22 cellular contexts compared by ENCODE assay signal in the genomic region with DNA sequence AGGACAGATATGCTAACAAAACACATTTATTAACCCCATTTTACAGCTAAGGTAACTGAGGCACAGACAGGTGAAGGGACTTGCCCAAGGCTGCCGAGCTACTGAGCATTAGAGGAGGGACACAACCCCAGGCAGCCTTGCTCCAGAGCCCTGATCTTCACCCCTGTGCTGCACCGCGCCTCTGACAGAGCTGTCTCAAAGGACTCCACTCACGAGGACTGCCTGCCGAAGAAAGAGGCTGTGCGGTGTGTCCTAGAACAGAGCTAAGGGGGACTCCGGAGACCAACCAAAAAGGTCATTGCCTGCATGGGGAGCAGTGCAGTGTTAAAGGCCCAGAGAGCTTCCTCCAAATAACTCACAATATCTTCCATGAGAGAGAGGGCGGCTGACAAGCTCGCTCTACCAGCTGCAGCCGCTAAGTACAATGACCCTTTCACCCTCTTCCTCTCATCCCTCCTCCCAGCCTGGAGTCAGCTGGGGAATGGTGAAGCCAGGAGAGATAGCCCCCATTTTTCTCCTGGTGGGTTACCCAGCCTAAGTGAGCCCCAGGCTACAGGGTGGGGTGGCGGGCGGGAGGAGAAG.
DNase-seq lines count a peak whose midpoint lies in the region; ATAC-seq and TF ChIP-seq lines count a peak whose summit lies in the region.
"Had no signal": no experiment of that assay in that cellular context is flagged by ENCODE, and none has a peak within 500 bp of the region (broad histone marks: within the 10 kb centered on the region; RNA-seq: fewer than 3 reads in every experiment).

No MANE protein-coding gene starts in this region.

- no peaks in the 10 kb centered on the region for H3K4me1 ChIP-seq in tibial artery
- H3K4me1 ChIP-seq: A549 had no signal

- TF ChIP-seq CTCF in neural crest cell (conservative IDR thresholded peaks at IDR 0.05), result no peak
- TF ChIP-seq CTCF in tibial artery (IDR thresholded peaks at IDR 0.05), result no peak

- no peak overlapping the region for H3K4me3 Mint-ChIP-seq in neural crest cell
- H3K4me3 Mint-ChIP-seq in naive thymus-derived CD8-positive, alpha-beta T cell, result no peak overlapping the region
- H3K4me3 Mint-ChIP-seq: CD4-positive, alpha-beta memory T cell; IgD-negative memory B cell had no signal

- DNase-seq in head of caudate nucleus (peak in 38 of 42 donors; percentile 35 to 83 (median 68)), neural crest cell (ENCODE audit: low read depth, low spot score) (no peak), superior temporal gyrus (ENCODE audit: extremely low spot score) (peak; percentile 87), tibial artery (no peak)
- DNase-seq in naive thymus-derived CD8-positive, alpha-beta T cell, result no peak
- DNase-seq: BE2C; CD4-positive, alpha-beta memory T cell; DND-41; GOT3; HCEC 1CT; NCI-H1105 treated with DMSO at 0.1 percent for 48 hours; NCI-H226; NCI-H524; NCI-H774; NK-92 treated with Interleukin-12 subunit alpha and Interleukin-12 subunit beta, amount 100 ng/mL, for 24 hours; SIG-M5 had no signal

- H3K4me1 Mint-ChIP-seq in neural crest cell, result peaks cover 53% of the 10 kb centered on the region
- peaks cover 0 to 9% (median 4%) of the 10 kb centered on the region in 4 donors for H3K4me1 Mint-ChIP-seq in naive thymus-derived CD8-positive, alpha-beta T cell
- H3K4me1 Mint-ChIP-seq: IgD-negative memory B cell had no signal

- no peaks in the 10 kb centered on the region for H3K9me3 ChIP-seq in tibial artery
- H3K9me3 ChIP-seq: A549, BE2C had no signal

- H3K27ac ChIP-seq in angular gyrus (ENCODE audit: low read depth, low read length) (peak overlapping the region; percentile 97), tibial artery (no peak overlapping the region)
- H3K27ac ChIP-seq: A549 had no signal

- H3K9me3 Mint-ChIP-seq in neural crest cell, result no peaks in the 10 kb centered on the region
- no peaks in the 10 kb centered on the region for H3K9me3 Mint-ChIP-seq in naive thymus-derived CD8-positive, alpha-beta T cell
- H3K9me3 Mint-ChIP-seq: IgD-negative memory B cell had no signal

- ATAC-seq in HG02642 (IDR thresholded peaks at IDR 0.05; ENCODE audit: poor library complexity, unreplicated experiment) (no peak), HG03442 (IDR thresholded peaks at IDR 0.05; ENCODE audit: unreplicated experiment) (no peak)
- ATAC-seq in naive thymus-derived CD8-positive, alpha-beta T cell, result no peak
- ATAC-seq: A549, Panc1 had no signal

- peaks cover 0 to 33% of the 10 kb centered on the region in 2 donors for H3K27me3 ChIP-seq in tibial artery
- H3K27me3 ChIP-seq: BE2C had no signal

- H3K4me3 ChIP-seq in tibial artery, result no peak overlapping the region
- H3K4me3 ChIP-seq: A549 had no signal

- H3K36me3 Mint-ChIP-seq in neural crest cell (ENCODE audit: low read depth), result no peaks in the 10 kb centered on the region
- H3K36me3 Mint-ChIP-seq in naive thymus-derived CD8-positive, alpha-beta T cell, result no peaks in the 10 kb centered on the region
- H3K36me3 Mint-ChIP-seq: CD4-positive, alpha-beta memory T cell had no signal

- peak overlapping the region; percentile 70 for H3K27ac Mint-ChIP-seq in neural crest cell (ENCODE audit: unreplicated experiment)
- no peak overlapping the region for H3K27ac Mint-ChIP-seq in naive thymus-derived CD8-positive, alpha-beta T cell
- H3K27ac Mint-ChIP-seq: CD4-positive, alpha-beta memory T cell; IgD-negative memory B cell had no signal

- H3K27me3 Mint-ChIP-seq in neural crest cell (ENCODE audit: low read depth), result peaks cover 13% of the 10 kb centered on the region
- peaks cover 3 to 17% (median 8%) of the 10 kb centered on the region in 5 donors for H3K27me3 Mint-ChIP-seq in naive thymus-derived CD8-positive, alpha-beta T cell

- intact Hi-C loops in head of caudate nucleus (cut with DNase I) (loop anchor here (5.0 to 10.0 kb wide), 2 partner anchors 34 to 117 kb away; partner anchors contain the start of gene DSCAML1), tibial artery (cut with DNase I; ENCODE audit: low total_unique reads) (no loop called here)

- POLR2A ChIA-PET in naive thymus-derived CD8-positive, alpha-beta T cell (lab: Charles Lee), result no interaction called here

- H3K36me3 ChIP-seq in tibial artery, result no peaks in the 10 kb centered on the region
- H3K36me3 ChIP-seq: BE2C had no signal

Comparison
In these comparisons a context has a peak if more than half of its experiments do, and no peak if none do; other contexts are left out.
1. DNase-seq: peak in head of caudate nucleus (38 of 42) and superior temporal gyrus (single experiment); none in neural crest cell (single experiment), naive thymus-derived CD8-positive, alpha-beta T cell (0 of 10) and tibial artery (0 of 2).